ENCODE assay signal across 8 cellular contexts in genomic region chr1:27599605-27600499, GRCh38. TPM values are rescaled to one million over a fixed set of nuclear protein-coding genes. Genes with fewer than 3 reads are reported as not detected.
DNase-seq lines count a peak whose midpoint lies in the region; ATAC-seq and TF ChIP-seq lines count a peak whose summit lies in the region.

No MANE protein-coding gene starts in this region.

- ATAC-seq in Right ventricle myocardium inferior: no peak

- no peak for TF ChIP-seq CTCF in left ventricle myocardium inferior (IDR thresholded peaks at IDR 0.05; ENCODE audit: borderline replicate concordance)

- TF ChIP-seq POLR2A in erythroblast (IDR thresholded peaks at IDR 0.05; ENCODE audit: low read length): no peak

- no peaks in the 10 kb centered on the region for H3K9me3 ChIP-seq in left ventricle myocardium inferior (replicated peaks)
- H3K9me3 ChIP-seq in mucosa of rectum (ENCODE audit: control insufficient read depth in 2 of 2, low read length in 2 of 2): no peaks in the 10 kb centered on the region

- H3K36me3 ChIP-seq in left ventricle myocardium inferior (no peaks in the 10 kb centered on the region), mucosa of rectum (ENCODE audit: control insufficient read depth in 2 of 2, insufficient read depth in 2 of 2, low read length in 2 of 2) (no peaks in the 10 kb centered on the region), urinary bladder (ENCODE audit: insufficient read depth) (no peaks in the 10 kb centered on the region)

- H3K4me3 ChIP-seq in left ventricle myocardium inferior: peak overlapping the region; percentile 99
- no peak overlapping the region for H3K4me3 ChIP-seq in mucosa of rectum (ENCODE audit: low read length in 2 of 2)
- no peak overlapping the region for H3K4me3 ChIP-seq in urinary bladder (ENCODE audit: low read depth, low read length)

- peak overlapping the region in 1 of 2 donors; percentile 11 for H3K9ac ChIP-seq in mucosa of rectum (ENCODE audit: low read depth in 1 of 2, low read length in 2 of 2)

- WGBS in urinary bladder: 36% methylated on average over 9 of the region's 9 CpGs

- intact Hi-C loops in left ventricle myocardium inferior (cut with micrococcal nuclease) (no loop called here), Right ventricle myocardium inferior (cut with DNase I) (no loop called here)

- H3K27me3 ChIP-seq in left ventricle myocardium inferior (ENCODE audit: low read depth): no peaks in the 10 kb centered on the region
- no peaks in the 10 kb centered on the region for H3K27me3 ChIP-seq in mucosa of rectum (ENCODE audit: control insufficient read depth in 2 of 2, insufficient read depth in 2 of 2, low read length in 2 of 2)

- peak overlapping the region; percentile 98 for H3K27ac ChIP-seq in left ventricle myocardium inferior (replicated peaks)
- H3K27ac ChIP-seq in angular gyrus (ENCODE audit: low read depth, low read length): peak overlapping the region; percentile 87
- H3K27ac ChIP-seq in mucosa of rectum (ENCODE audit: low read depth in 2 of 2, low read length in 2 of 2): peak overlapping the region; percentile 35 to 45
- peak overlapping the region; percentile 58 for H3K27ac ChIP-seq in urinary bladder (ENCODE audit: low read depth)

- DNase-seq in left ventricle myocardium inferior: no peak
- DNase-seq in Right ventricle myocardium inferior (ENCODE audit: missing footprints): no peak
- no peak for DNase-seq in erythroblast (lab: John Stamatoyannopoulos, UW)
- no peak for DNase-seq in stimulated activated CD4-positive, alpha-beta T cell treated with anti-CD3 and anti-CD28 coated beads, Interleukin-12 subunit alpha, Interleukin-12 subunit beta, amount 100 ng/mL, for 4 hours
- DNase-seq in activated T-cell treated with anti-CD3 and anti-CD28 coated beads, Interleukin-2, amount 50 U/mL, for 1 hour: no peak

- peaks cover 96% of the 10 kb centered on the region for H3K4me1 ChIP-seq in left ventricle myocardium inferior
- H3K4me1 ChIP-seq in mucosa of rectum (ENCODE audit: control insufficient read depth in 2 of 2, insufficient read depth in 2 of 2, low read length in 2 of 2): peaks cover 35 to 36% of the 10 kb centered on the region in 2 donors
- no peaks in the 10 kb centered on the region for H3K4me1 ChIP-seq in urinary bladder (ENCODE audit: insufficient read depth)

RNA-seq across cellular contexts. Expression of gene AHDC1, which starts 4.1 kb away (rescaled TPM):
- total RNA-seq in left ventricle myocardium inferior (40.1 TPM), Right ventricle myocardium inferior (51.2 TPM), urinary bladder (19.0 TPM)
- 44.8 TPM for polyA plus RNA-seq in urinary bladder

RNA-seq across cellular contexts. Expression of gene FGR, which starts 35.1 kb away (rescaled TPM):
- total RNA-seq in left ventricle myocardium inferior (3.5 TPM), Right ventricle myocardium inferior (5.1 TPM), urinary bladder (3.4 TPM)
- polyA plus RNA-seq in urinary bladder: 15.8 TPM

Comparison
In these comparisons a context has a peak if more than half of its experiments do, and no peak if none do; other contexts are left out.
1. H3K27ac ChIP-seq: peak in every context shown above with its lines; median percentile 98 in left ventricle myocardium inferior; 87 in angular gyrus; 58 in urinary bladder; 40 in mucosa of rectum.